Comparison of ENCODE assay signal across 28 cellular contexts in the genomic region with DNA sequence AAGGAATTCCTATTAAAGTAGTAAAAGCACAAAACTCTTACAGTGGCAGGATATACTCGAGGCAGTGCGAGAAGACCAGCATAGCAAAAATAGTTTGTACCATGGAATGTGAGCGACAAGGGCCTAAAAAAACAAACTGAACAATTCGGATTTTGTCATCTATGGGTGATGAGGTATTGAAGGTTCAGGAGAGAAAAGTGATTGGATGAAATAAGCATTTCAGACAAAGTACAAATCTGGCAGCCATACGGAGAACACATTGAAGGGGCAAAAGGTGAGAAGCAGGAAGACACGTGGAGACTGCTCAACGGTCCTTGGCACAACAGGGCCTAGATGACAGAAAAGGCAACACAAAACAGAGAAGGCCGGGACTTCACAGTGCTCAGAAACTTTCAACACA. TPM values are rescaled to one million over a fixed set of nuclear protein-coding genes. Genes with fewer than 3 reads are reported as not detected.
DNase-seq lines count a peak whose midpoint lies in the region; ATAC-seq and TF ChIP-seq lines count a peak whose summit lies in the region.
"Had no signal": no experiment of that assay in that cellular context is flagged by ENCODE, and none has a peak within 500 bp of the region (broad histone marks: within the 10 kb centered on the region; RNA-seq: fewer than 3 reads in every experiment).

No MANE protein-coding gene starts in this region.

- peak overlapping the region; percentile 53 for H3K14ac ChIP-seq in trophoblast cell (ENCODE audit: low read length)

- H3K4me3 Mint-ChIP-seq in WTC11, result no peak overlapping the region
- H3K4me3 Mint-ChIP-seq: activated B cell treated with CpG ODN at 0.5 μM for 24 hours; activated CD4-positive, alpha-beta memory T cell treated with anti-CD3 and anti-CD28 coated beads for 36 hours; CD14-positive monocyte had no signal

- no peaks in the 10 kb centered on the region for H3K27me3 Mint-ChIP-seq in WTC11 (ENCODE audit: low read depth)

- peak; percentile 51 for DNase-seq in DMS114 treated with DMSO at 0.1 percent for 48 hours (lab: John Stamatoyannopoulos, UW; ENCODE audit: unreplicated experiment)
- DNase-seq in WTC11 (ENCODE audit: low spot score), result no peak
- DNase-seq in fibroblast of mammary gland (ENCODE audit: low read depth), result peak; percentile 13
- DNase-seq in trophoblast cell, result peak; percentile 7 to 63
- no peak for DNase-seq in DMS53 treated with DMSO at 0.1 percent for 48 hours (lab: John Stamatoyannopoulos, UW; ENCODE audit: unreplicated experiment)
- DNase-seq in SW480 (ENCODE audit: low spot score), result no peak
- DNase-seq in GM13976 (ENCODE audit: low spot score), result no peak
- DNase-seq: ACHN; activated B cell treated with CpG ODN at 0.5 μM for 24 hours; activated CD4-positive, alpha-beta memory T cell treated with anti-CD3 and anti-CD28 coated beads for 36 hours; activated gamma-delta T cell; activated T-cell treated with anti-CD3 and anti-CD28 coated beads for 4 hours; dorsolateral prefrontal cortex; foreskin keratinocyte; islet precursor cell; KG1; mammary epithelial cell; NCI-H1436 treated with DMSO at 0.1 percent for 48 hours; NCI-H510A treated with DMSO at 0.1 percent for 48 hours; ovary; Peyer's patch; right lobe of liver; SJCRH30; stimulated activated CD4-positive, alpha-beta T cell treated with anti-CD3 and anti-CD28 coated beads, Interleukin-15, amount 100 ng/mL, for 24 hours; stimulated activated CD8-positive, alpha-beta memory T cell treated with anti-CD3 and anti-CD28 coated beads, Interleukin-4, amount 100 ng/mL, for 48 hours had no signal

- H3K4me2 ChIP-seq in trophoblast cell (ENCODE audit: low read length), result peak overlapping the region; percentile 21

- H3K23ac ChIP-seq in trophoblast cell (ENCODE audit: low read length), result no peak overlapping the region

- no peaks in the 10 kb centered on the region for H3K27me3 ChIP-seq in trophoblast cell (ENCODE audit: insufficient read depth, low read length)
- H3K27me3 ChIP-seq: dorsolateral prefrontal cortex, foreskin keratinocyte, ovary, Peyer's patch, right lobe of liver, SJCRH30 had no signal

- no peak overlapping the region for H4K8ac ChIP-seq in trophoblast cell (ENCODE audit: low read depth, low read length)

- peaks cover 10% of the 10 kb centered on the region for H3K79me2 ChIP-seq in trophoblast cell (ENCODE audit: control insufficient read depth, insufficient read depth, low read length, poor library complexity)

- H3K27ac ChIP-seq in trophoblast cell (ENCODE audit: low read depth, low read length), result peak overlapping the region; percentile 58
- H3K27ac ChIP-seq: epithelial cell of prostate, foreskin keratinocyte, ovary, Peyer's patch, right lobe of liver, SJCRH30 had no signal

- H4K91ac ChIP-seq in trophoblast cell (ENCODE audit: low read depth, low read length), result no peak overlapping the region

- no peak overlapping the region for H3K18ac ChIP-seq in trophoblast cell (ENCODE audit: low read length)

- peak overlapping the region; percentile 4 for H3K4ac ChIP-seq in trophoblast cell (ENCODE audit: low read depth, low read length)

- H3K4me3 ChIP-seq in fibroblast of mammary gland (ENCODE audit: control insufficient read depth, low read depth, low read length), result no peak overlapping the region
- no peak overlapping the region for H3K4me3 ChIP-seq in trophoblast cell (ENCODE audit: low read depth, low read length)
- H3K4me3 ChIP-seq: dorsolateral prefrontal cortex, ovary, Peyer's patch, right lobe of liver, SJCRH30 had no signal

- H2BK120ac ChIP-seq in trophoblast cell (ENCODE audit: insufficient read depth, low read length, poor library complexity), result no peak overlapping the region

- H3K79me1 ChIP-seq in trophoblast cell (ENCODE audit: low read length), result peaks cover 9% of the 10 kb centered on the region

- ATAC-seq in WTC11 (no peak), GM21619 (IDR thresholded peaks at IDR 0.05; ENCODE audit: unreplicated experiment) (no peak)
- ATAC-seq: foreskin keratinocyte, right lobe of liver had no signal

- peaks cover 19% of the 10 kb centered on the region for H3K36me3 Mint-ChIP-seq in WTC11
- H3K36me3 Mint-ChIP-seq: activated CD4-positive, alpha-beta memory T cell treated with anti-CD3 and anti-CD28 coated beads for 36 hours; CD14-positive monocyte had no signal

- H3K27ac Mint-ChIP-seq in WTC11, result peak overlapping the region; percentile 54
- H3K27ac Mint-ChIP-seq: activated B cell treated with CpG ODN at 0.5 μM for 24 hours; activated CD4-positive, alpha-beta memory T cell treated with anti-CD3 and anti-CD28 coated beads for 36 hours; CD14-positive monocyte had no signal

- H2AK5ac ChIP-seq in trophoblast cell (ENCODE audit: low read length), result no peak overlapping the region

- CTCF ChIA-PET in WTC11 (lab: Charles Lee), result interaction anchor here (0.9 kb wide), 1 partner anchor 9 kb away, joined by 3 read pairs; no protein-coding TSS in a partner anchor

- TF ChIP-seq CTCF in WTC11 (IDR thresholded peaks at IDR 0.05) (no peak), fibroblast of mammary gland (conservative IDR thresholded peaks at IDR 0.05; ENCODE audit: control insufficient read depth, insufficient read depth, low read depth, low read length) (no peak), GM13976 (IDR thresholded peaks at IDR 0.05; ENCODE audit: borderline replicate concordance, control extremely low read depth, extremely low read depth, insufficient read depth, missing control alignments) (no peak)

- peaks cover 0 to 4% of the 10 kb centered on the region in 2 experiments for H3K36me3 ChIP-seq in trophoblast cell (ENCODE audit: control insufficient read depth in 1 of 2, insufficient read depth in 2 of 2, low read length in 2 of 2)
- H3K36me3 ChIP-seq: ovary, Peyer's patch, right lobe of liver, SJCRH30 had no signal

- WGBS in trophoblast cell (ENCODE audit: extremely low coverage, insufficient coverage, insufficient read length), result no CpG with 5 or more reads among the region's 8 CpGs

- no peak overlapping the region for H2AFZ ChIP-seq in trophoblast cell (ENCODE audit: insufficient read depth, low read length, poor library complexity)

- POLR2A ChIA-PET in WTC11 (lab: Charles Lee), result interaction anchor here (0.9 kb wide), 1 partner anchor 20 kb away, joined by 3 read pairs; no protein-coding TSS in a partner anchor

- no peak overlapping the region for H3K9ac ChIP-seq in trophoblast cell (ENCODE audit: low read length)

- peaks cover 57% of the 10 kb centered on the region for H3K4me1 Mint-ChIP-seq in WTC11
- H3K4me1 Mint-ChIP-seq: activated B cell treated with CpG ODN at 0.5 μM for 24 hours, CD14-positive monocyte had no signal

- H3K4me1 ChIP-seq in trophoblast cell (ENCODE audit: control insufficient read depth in 1 of 2, insufficient read depth in 2 of 2, low read length in 2 of 2), result peaks cover 10 to 29% of the 10 kb centered on the region in 2 experiments
- H3K4me1 ChIP-seq: foreskin keratinocyte, Peyer's patch, SJCRH30 had no signal

- H2BK12ac ChIP-seq in trophoblast cell (ENCODE audit: low read length), result no peak overlapping the region

- no peaks in the 10 kb centered on the region for H3K9me3 ChIP-seq in trophoblast cell (ENCODE audit: insufficient read depth, low read depth, low read length)
- H3K9me3 ChIP-seq: ovary, Peyer's patch, right lobe of liver, SJCRH30 had no signal

- H3K9me3 Mint-ChIP-seq in WTC11, result peaks cover 15% of the 10 kb centered on the region

- in situ Hi-C loops in GM13976 (cut with MboI; ENCODE audit: low sequenced_read_pairs, unreplicated experiment), result no loop called here

- H2BK5ac ChIP-seq in trophoblast cell (ENCODE audit: low read depth, low read length, poor library complexity), result peak overlapping the region; percentile 12

- H4K12ac ChIP-seq in trophoblast cell (ENCODE audit: low read depth, low read length), result no peak overlapping the region

TF ChIP-seq in WTC11, 78 proteins besides CTCF, POLR2A, EP300 and RAD21 (continues in another document):
- TF ChIP-seq, protein P1, sequence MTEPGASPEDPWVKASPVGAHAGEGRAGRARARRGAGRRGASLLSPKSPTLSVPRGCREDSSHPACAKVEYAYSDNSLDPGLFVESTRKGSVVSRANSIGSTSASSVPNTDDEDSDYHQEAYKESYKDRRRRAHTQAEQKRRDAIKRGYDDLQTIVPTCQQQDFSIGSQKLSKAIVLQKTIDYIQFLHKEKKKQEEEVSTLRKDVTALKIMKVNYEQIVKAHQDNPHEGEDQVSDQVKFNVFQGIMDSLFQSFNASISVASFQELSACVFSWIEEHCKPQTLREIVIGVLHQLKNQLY (CRISPR knock-in tag; IDR thresholded peaks at IDR 0.05), result no peak
- no peak for TF ChIP-seq ZSCAN18 (CRISPR knock-in tag; IDR thresholded peaks at IDR 0.05)
- no peak for TF ChIP-seq JAZF1 (CRISPR knock-in tag; IDR thresholded peaks at IDR 0.05)
- no peak for TF ChIP-seq NR3C1 (CRISPR knock-in tag; conservative IDR thresholded peaks at IDR 0.05; ENCODE audit: low read depth)
- TF ChIP-seq IRF2 (CRISPR knock-in tag; IDR thresholded peaks at IDR 0.05; ENCODE audit: borderline replicate concordance, low read depth), result no peak
- TF ChIP-seq MYBL2 (CRISPR knock-in tag; IDR thresholded peaks at IDR 0.05), result no peak

RNA-seq across cellular contexts. Expression of gene MYH10, which starts 22.5 kb away (rescaled TPM):
- 226 to 236 TPM (median 231 TPM) in 3 replicates for total RNA-seq in WTC11 (2021)
- 132 and 148 TPM in 2 replicates for polyA plus RNA-seq in trophoblast cell (2013)

Comparison
In these comparisons a context has a peak if more than half of its experiments do, and no peak if none do; other contexts are left out.
1. DNase-seq: peak in DMS114 treated with DMSO at 0.1 percent for 48 hours (single experiment), fibroblast of mammary gland (single experiment) and trophoblast cell (2 of 2); none in WTC11 (single experiment), DMS53 treated with DMSO at 0.1 percent for 48 hours (single experiment), SW480 (single experiment) and GM13976 (single experiment).